Comparison of ENCODE assay signal across 19 cellular contexts in genomic region chr3:13568515-13568995, GRCh38. TPM values are rescaled to one million over a fixed set of nuclear protein-coding genes. Genes with fewer than 3 reads are reported as not detected.
"Had no signal": no experiment of that assay in that cellular context is flagged by ENCODE, and none has a peak within 500 bp of the region (broad histone marks: within the 10 kb centered on the region; RNA-seq: fewer than 3 reads in every experiment).

No MANE protein-coding gene starts in this region.

- H3K36me3 ChIP-seq: gastrocnemius medialis, pancreas, sigmoid colon, transverse colon, uterus, WERI-Rb-1 had no signal

- H3K4me1 ChIP-seq: gastrocnemius medialis, pancreas, sigmoid colon, transverse colon, uterus had no signal

- H3K27me3 Mint-ChIP-seq: activated CD4-positive, alpha-beta memory T cell treated with anti-CD3 and anti-CD28 coated beads, Interleukin-2, amount 10 ng/mL, durations not matched to agents 7 days and 5 days; activated naive CD8-positive, alpha-beta T cell treated with anti-CD3 and anti-CD28 coated beads for 36 hours had no signal

- H3K9me3 ChIP-seq: gastrocnemius medialis, pancreas, sigmoid colon, transverse colon, uterus had no signal

- H3K27ac ChIP-seq: dorsolateral prefrontal cortex, gastrocnemius medialis, pancreas, sigmoid colon, transverse colon, uterus, WERI-Rb-1 had no signal

- H3K4me1 Mint-ChIP-seq: activated T-helper 17 cell treated with anti-CD3 and anti-CD28 coated beads, Interleukin-2, amount 50 U/mL, for 72 hours had no signal

- H3K27ac Mint-ChIP-seq: activated CD4-positive, alpha-beta memory T cell treated with anti-CD3 and anti-CD28 coated beads, Interleukin-2, amount 10 ng/mL, durations not matched to agents 7 days and 5 days; activated naive CD8-positive, alpha-beta T cell treated with anti-CD3 and anti-CD28 coated beads for 36 hours; activated T-helper 17 cell treated with anti-CD3 and anti-CD28 coated beads, Interleukin-2, amount 50 U/mL, for 72 hours had no signal

- H3K4me3 ChIP-seq: dorsolateral prefrontal cortex, gastrocnemius medialis, pancreas, sigmoid colon, transverse colon, uterus had no signal

- H3K9me3 Mint-ChIP-seq: activated CD4-positive, alpha-beta memory T cell treated with anti-CD3 and anti-CD28 coated beads, Interleukin-2, amount 10 ng/mL, durations not matched to agents 7 days and 5 days; activated naive CD8-positive, alpha-beta T cell treated with anti-CD3 and anti-CD28 coated beads for 36 hours; activated T-helper 17 cell treated with anti-CD3 and anti-CD28 coated beads, Interleukin-2, amount 50 U/mL, for 72 hours; naive B cell had no signal

- H3K4me3 Mint-ChIP-seq: activated CD4-positive, alpha-beta memory T cell treated with anti-CD3 and anti-CD28 coated beads, Interleukin-2, amount 10 ng/mL, durations not matched to agents 7 days and 5 days; activated naive CD8-positive, alpha-beta T cell treated with anti-CD3 and anti-CD28 coated beads for 36 hours; activated T-helper 17 cell treated with anti-CD3 and anti-CD28 coated beads, Interleukin-2, amount 50 U/mL, for 72 hours; naive B cell had no signal

- H3K36me3 Mint-ChIP-seq: activated naive CD8-positive, alpha-beta T cell treated with anti-CD3 and anti-CD28 coated beads for 36 hours; naive B cell had no signal

- DNase-seq: activated CD4-positive, alpha-beta memory T cell treated with anti-CD3 and anti-CD28 coated beads, Interleukin-2, amount 10 ng/mL, durations not matched to agents 7 days and 5 days; activated CD4-positive, alpha-beta T cell treated with anti-CD3 and anti-CD28 coated beads for 48 hours; activated naive CD4-positive, alpha-beta T cell; activated naive CD8-positive, alpha-beta T cell treated with anti-CD3 and anti-CD28 coated beads for 36 hours; activated T-cell treated with anti-CD3 and anti-CD28 coated beads, Interleukin-2, amount 50 U/mL, for 1 hour; amygdala; caudate nucleus; dorsolateral prefrontal cortex; gastrocnemius medialis; head of caudate nucleus; naive B cell; sigmoid colon; stimulated activated naive CD4-positive, alpha-beta T cell; T-helper 2 cell; transverse colon; uterus had no signal

- H3K27me3 ChIP-seq: dorsolateral prefrontal cortex, gastrocnemius medialis, pancreas, sigmoid colon, transverse colon, uterus had no signal

- ATAC-seq: activated T-helper 17 cell treated with anti-CD3 and anti-CD28 coated beads, Interleukin-2, amount 50 U/mL, for 72 hours; gastrocnemius medialis; pancreas had no signal

RNA-seq across cellular contexts. Expression of gene FBLN2, which starts 19.6 kb away (rescaled TPM):
- total RNA-seq: activated CD4-positive, alpha-beta memory T cell treated with anti-CD3 and anti-CD28 coated beads, Interleukin-2, amount 10 ng/mL, durations not matched to agents 7 days and 5 days had no signal
